In the genomic region with DNA sequence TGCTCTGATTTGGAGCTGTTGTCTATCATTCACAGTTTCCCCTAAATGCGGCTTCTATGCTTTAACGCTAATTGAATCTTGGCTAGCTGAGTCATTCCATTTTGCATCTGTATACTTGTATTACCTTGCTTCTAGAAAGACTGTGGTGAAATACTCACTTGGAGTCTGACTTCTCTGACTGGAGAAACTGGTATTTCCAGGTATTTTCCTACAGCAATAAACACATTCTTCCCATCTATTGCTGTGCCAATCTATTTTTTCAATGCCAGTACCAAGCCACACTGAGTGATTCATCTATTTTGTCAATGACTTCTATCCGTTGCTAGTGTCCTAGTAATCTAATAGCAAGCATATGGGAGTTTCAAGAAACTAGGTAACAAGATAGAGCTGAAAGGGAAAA, we compare ENCODE assay signal across 15 cellular contexts.
DNase-seq lines count a peak whose midpoint lies in the region; ATAC-seq, FAIRE-seq and TF ChIP-seq lines count a peak whose summit lies in the region.
"Had no signal": no experiment of that assay in that cellular context is flagged by ENCODE, and none has a peak within 500 bp of the region (broad histone marks: within the 10 kb centered on the region; RNA-seq: fewer than 3 reads in every experiment).

No MANE protein-coding gene starts in this region.

- CTCF ChIA-PET in CD8-positive, alpha-beta memory T cell (lab: Charles Lee) = interaction anchor here (1.2 to 4.2 kb wide), 6 partner anchors 14 to 122 kb away, joined by 3 to 41 read pairs (median 8); a partner anchor contains a TSS

- H3K4me3 ChIP-seq in CD8-positive, alpha-beta memory T cell (ENCODE audit: low read length) = peak overlapping the region; percentile 62
- H3K4me3 ChIP-seq in pancreas = no peak overlapping the region
- H3K4me3 ChIP-seq: ascending aorta; BLaER1 treated with 17β-estradiol and CSF1 and Interleukin-3, amounts not matched to agents 10 nM and 100 nM; SK-N-MC had no signal

- WGBS in pancreas, 2 donors = 53 to 55% methylated on average over 3 of the region's 3 CpGs

- FAIRE-seq in pancreas (lab: Jason Lieb, UNC) = no peak
- FAIRE-seq: H1 had no signal

- peak overlapping the region; percentile 86 for H3K27ac ChIP-seq in CD8-positive, alpha-beta memory T cell (ENCODE audit: low read depth, low read length)
- H3K27ac ChIP-seq in pancreas = no peak overlapping the region
- H3K27ac ChIP-seq: ascending aorta; BLaER1 treated with 17β-estradiol and CSF1 and Interleukin-3, amounts not matched to agents 10 nM and 100 nM; SK-N-MC had no signal

- H3K36me3 Mint-ChIP-seq in CD8-positive, alpha-beta memory T cell = peaks cover 0 to 4% (median 0%) of the 10 kb centered on the region in 3 donors
- H3K36me3 Mint-ChIP-seq in effector memory CD8-positive, alpha-beta T cell (ENCODE audit: insufficient read depth) = peaks cover 12% of the 10 kb centered on the region

- no peaks in the 10 kb centered on the region for H3K36me3 ChIP-seq in CD8-positive, alpha-beta memory T cell (ENCODE audit: insufficient read depth, low read length)
- no peaks in the 10 kb centered on the region for H3K36me3 ChIP-seq in pancreas
- H3K36me3 ChIP-seq: ascending aorta; BLaER1 treated with 17β-estradiol and CSF1 and Interleukin-3, amounts not matched to agents 10 nM and 100 nM had no signal

- TF ChIP-seq CTCF in pancreas (IDR thresholded peaks at IDR 0.05) = no peak

- H3K9me3 ChIP-seq in CD8-positive, alpha-beta memory T cell (ENCODE audit: low read length) = no peaks in the 10 kb centered on the region
- no peaks in the 10 kb centered on the region for H3K9me3 ChIP-seq in pancreas
- H3K9me3 ChIP-seq: ascending aorta; BLaER1 treated with 17β-estradiol and CSF1 and Interleukin-3, amounts not matched to agents 10 nM and 100 nM had no signal

- H3K27me3 Mint-ChIP-seq in CD8-positive, alpha-beta memory T cell = no peaks in the 10 kb centered on the region
- H3K27me3 Mint-ChIP-seq in effector memory CD8-positive, alpha-beta T cell = no peaks in the 10 kb centered on the region
- H3K27me3 Mint-ChIP-seq: activated B cell treated with CpG ODN at 0.5 μM for 24 hours had no signal

- H3K4me1 Mint-ChIP-seq in CD8-positive, alpha-beta memory T cell = peaks cover 66 to 77% (median 75%) of the 10 kb centered on the region in 3 donors
- peaks cover 30 to 55% of the 10 kb centered on the region in 2 donors for H3K4me1 Mint-ChIP-seq in effector memory CD8-positive, alpha-beta T cell (ENCODE audit: low read depth in 2 of 2)
- H3K4me1 Mint-ChIP-seq: activated B cell treated with CpG ODN at 0.5 μM for 24 hours had no signal

- POLR2A ChIA-PET in CD8-positive, alpha-beta memory T cell (lab: Charles Lee) = interaction anchor here (0.6 to 4.3 kb wide), 8 partner anchors 12 to 246 kb away, joined by 3 to 57 read pairs (median 5); a partner anchor contains a TSS

- intact Hi-C loops in pancreas (cut with DNase I) = no loop called here

- ATAC-seq in effector memory CD8-positive, alpha-beta T cell (replicated peaks) = peak; percentile 19
- ATAC-seq in pancreas (peak; percentile 38 to 77 (median 68)), GM18520 (IDR thresholded peaks at IDR 0.05; ENCODE audit: unreplicated experiment) (no peak), GM18511 (IDR thresholded peaks at IDR 0.05; ENCODE audit: unreplicated experiment) (no peak), HG02678 (IDR thresholded peaks at IDR 0.05; ENCODE audit: unreplicated experiment) (no peak)

- DNase-seq in CD8-positive, alpha-beta memory T cell = peak in 1 of 5 donors; percentile 35
- DNase-seq in HT1080 (ENCODE audit: low read depth) = peak; percentile 9
- peak in 1 of 3 experiments; percentile 20 for DNase-seq in effector memory CD8-positive, alpha-beta T cell
- no peak for DNase-seq in pancreas
- DNase-seq: activated B cell treated with CpG ODN at 0.5 μM for 24 hours; NCI-H2171; retina; stimulated activated CD4-positive, alpha-beta T cell treated with anti-CD3 and anti-CD28 coated beads, Interleukin-4, amount 100 ng/mL, for 1 hour had no signal

- no peaks in the 10 kb centered on the region for H3K27me3 ChIP-seq in CD8-positive, alpha-beta memory T cell (ENCODE audit: insufficient read depth, low read length, poor library complexity, severe bottlenecking)
- no peaks in the 10 kb centered on the region for H3K27me3 ChIP-seq in pancreas
- H3K27me3 ChIP-seq: ascending aorta; BLaER1 treated with 17β-estradiol and CSF1 and Interleukin-3, amounts not matched to agents 10 nM and 100 nM had no signal

- H3K4me1 ChIP-seq in CD8-positive, alpha-beta memory T cell (ENCODE audit: insufficient read depth, low read length) = peaks cover 8% of the 10 kb centered on the region
- H3K4me1 ChIP-seq in pancreas = peaks cover under 1 to 10% (median 5%) of the 10 kb centered on the region in 3 donors

- H3K4me3 Mint-ChIP-seq in CD8-positive, alpha-beta memory T cell = peak overlapping the region; percentile 83 to 96 (median 87)
- peak overlapping the region; percentile 92 to 97 for H3K4me3 Mint-ChIP-seq in effector memory CD8-positive, alpha-beta T cell
- H3K4me3 Mint-ChIP-seq: activated B cell treated with CpG ODN at 0.5 μM for 24 hours had no signal

- peak overlapping the region; percentile 91 to 99 (median 96) for H3K27ac Mint-ChIP-seq in CD8-positive, alpha-beta memory T cell
- peak overlapping the region; percentile 99 to 100 for H3K27ac Mint-ChIP-seq in effector memory CD8-positive, alpha-beta T cell
- H3K27ac Mint-ChIP-seq: activated B cell treated with CpG ODN at 0.5 μM for 24 hours had no signal

- H3K9me3 Mint-ChIP-seq in CD8-positive, alpha-beta memory T cell = no peaks in the 10 kb centered on the region
- H3K9me3 Mint-ChIP-seq in effector memory CD8-positive, alpha-beta T cell = no peaks in the 10 kb centered on the region
- H3K9me3 Mint-ChIP-seq: activated B cell treated with CpG ODN at 0.5 μM for 24 hours had no signal

Comparison
In these comparisons a context has a peak if more than half of its experiments do, and no peak if none do; other contexts are left out.
1. ATAC-seq: peak in effector memory CD8-positive, alpha-beta T cell (single experiment) and pancreas (4 of 4); none in GM18520 (single experiment), GM18511 (single experiment) and HG02678 (single experiment).